In genomic region chr15:23304800-23305199, GRCh38 we compare ENCODE assay signal across 11 cellular contexts. TPM values are rescaled to one million over a fixed set of nuclear protein-coding genes. Genes with fewer than 3 reads are reported as not detected.
DNase-seq lines count a peak whose midpoint lies in the region; ATAC-seq, FAIRE-seq and TF ChIP-seq lines count a peak whose summit lies in the region.
"Not testable (repeated sequence)": the region's sequence is repeated elsewhere in the genome, so short reads cannot be mapped to it uniquely, and the experiment has no call there.
"Had no signal": no experiment of that assay in that cellular context is flagged by ENCODE, and none has a peak within 500 bp of the region (broad histone marks: within the 10 kb centered on the region; RNA-seq: fewer than 3 reads in every experiment).

No MANE protein-coding gene starts in this region.

- H3K36me3 Mint-ChIP-seq in CD4-positive, alpha-beta memory T cell: peaks cover 4 to 15% of the 10 kb centered on the region in 2 donors
- H3K36me3 Mint-ChIP-seq in T-helper 17 cell (ENCODE audit: low read depth): not testable (repeated sequence)
- peaks cover 18% of the 10 kb centered on the region for H3K36me3 Mint-ChIP-seq in activated naive CD8-positive, alpha-beta T cell treated with anti-CD3 and anti-CD28 coated beads for 36 hours
- peaks cover 17% of the 10 kb centered on the region for H3K36me3 Mint-ChIP-seq in effector memory CD8-positive, alpha-beta T cell (ENCODE audit: insufficient read depth)
- peaks cover 14% of the 10 kb centered on the region for H3K36me3 Mint-ChIP-seq in neural progenitor cell

- peak overlapping the region; percentile 60 for H3K9ac ChIP-seq in keratinocyte (ENCODE audit: control insufficient read depth, extremely low read depth, insufficient read depth, low read length)
- not testable (repeated sequence) for H3K9ac ChIP-seq in neural progenitor cell

- not testable (repeated sequence) for DNase-seq in CD4-positive, alpha-beta memory T cell; T-helper 17 cell; activated naive CD8-positive, alpha-beta T cell treated with anti-CD3 and anti-CD28 coated beads for 36 hours; effector memory CD8-positive, alpha-beta T cell; keratinocyte (ENCODE audit: low read depth, low spot score); neural progenitor cell (ENCODE audit: low spot score); tibial artery
- DNase-seq in HuH-7.5 (ENCODE audit: low spot score): peak; percentile 7

- not testable (repeated sequence) for H4K20me1 ChIP-seq in keratinocyte (ENCODE audit: control insufficient read depth, extremely low read depth, insufficient read depth, low read length); neural progenitor cell (ENCODE audit: low read depth)

- not testable (repeated sequence) for H3K9me3 ChIP-seq in CD4-positive, alpha-beta memory T cell (ENCODE audit: control insufficient read depth in 1 of 2, low read length in 2 of 2); T-helper 17 cell (ENCODE audit: control insufficient read depth, low read length, poor library complexity, severe bottlenecking); keratinocyte (ENCODE audit: control insufficient read depth, low read depth, low read length); neural progenitor cell (ENCODE audit: low read depth); tibial artery

- intact Hi-C loops in CD4-positive, alpha-beta memory T cell (cut with micrococcal nuclease); tibial artery (cut with DNase I; ENCODE audit: low total_unique reads): not testable (repeated sequence)

- POLR2A ChIA-PET in CD4-positive, alpha-beta memory T cell (lab: Charles Lee; ENCODE audit: partially characterized antibody): not testable (repeated sequence)

- H3K4me3 Mint-ChIP-seq in CD4-positive, alpha-beta memory T cell: peak overlapping the region; percentile 70 to 93 (median 90)
- H3K4me3 Mint-ChIP-seq in T-helper 17 cell: peak overlapping the region; percentile 94
- H3K4me3 Mint-ChIP-seq in activated naive CD8-positive, alpha-beta T cell treated with anti-CD3 and anti-CD28 coated beads for 36 hours: peak overlapping the region; percentile 93
- peak overlapping the region; percentile 90 to 91 for H3K4me3 Mint-ChIP-seq in effector memory CD8-positive, alpha-beta T cell
- H3K4me3 Mint-ChIP-seq in neural progenitor cell: peak overlapping the region; percentile 91

- not testable (repeated sequence) for H3K36me3 ChIP-seq in CD4-positive, alpha-beta memory T cell (ENCODE audit: insufficient read depth, low read length); keratinocyte (ENCODE audit: control insufficient read depth in 2 of 2, extremely low read depth in 1 of 2, insufficient read depth in 2 of 2, low read length in 2 of 2); neural progenitor cell
- peaks cover 19 to 36% (median 20%) of the 10 kb centered on the region in 3 donors for H3K36me3 ChIP-seq in tibial artery

- H3K79me2 ChIP-seq in keratinocyte (ENCODE audit: control insufficient read depth, insufficient read depth, low read length): peaks cover 33% of the 10 kb centered on the region
- peaks cover 10% of the 10 kb centered on the region for H3K79me2 ChIP-seq in neural progenitor cell (ENCODE audit: low read depth)

- H3K27me3 ChIP-seq in CD4-positive, alpha-beta memory T cell (ENCODE audit: insufficient read depth, low read length); keratinocyte (ENCODE audit: control insufficient read depth, extremely low read depth, insufficient read depth, low read length); neural progenitor cell; tibial artery: not testable (repeated sequence)

- CTCF ChIA-PET in CD4-positive, alpha-beta memory T cell (lab: Charles Lee; ENCODE audit: partially characterized antibody): not testable (repeated sequence)

- H3K9me3 Mint-ChIP-seq in CD4-positive, alpha-beta memory T cell; activated naive CD8-positive, alpha-beta T cell treated with anti-CD3 and anti-CD28 coated beads for 36 hours; effector memory CD8-positive, alpha-beta T cell; neural progenitor cell: not testable (repeated sequence)

- H3K4me1 Mint-ChIP-seq in CD4-positive, alpha-beta memory T cell: peaks cover 24 to 46% (median 28%) of the 10 kb centered on the region in 4 donors
- H3K4me1 Mint-ChIP-seq in T-helper 17 cell (peaks cover 17% of the 10 kb centered on the region), neural progenitor cell (peaks cover 18% of the 10 kb centered on the region)
- H3K4me1 Mint-ChIP-seq in activated naive CD8-positive, alpha-beta T cell treated with anti-CD3 and anti-CD28 coated beads for 36 hours: peaks cover 13% of the 10 kb centered on the region
- peaks cover 32 to 33% of the 10 kb centered on the region in 2 donors for H3K4me1 Mint-ChIP-seq in effector memory CD8-positive, alpha-beta T cell (ENCODE audit: low read depth in 2 of 2)

- not testable (repeated sequence) for H3K27ac ChIP-seq in CD4-positive, alpha-beta memory T cell (ENCODE audit: low read depth, low read length); keratinocyte (ENCODE audit: control insufficient read depth, insufficient read depth, low read length); neural progenitor cell
- peak overlapping the region in 1 of 2 donors; percentile 65 for H3K27ac ChIP-seq in tibial artery

- dilution Hi-C loops in keratinocyte (cut with MboI; ENCODE audit: extremely low pct_ligation_motif_present, low sequenced_read_pairs): not testable (repeated sequence)

- H3K4me2 ChIP-seq in keratinocyte (ENCODE audit: control insufficient read depth, extremely low read depth, insufficient read depth, low read depth, low read length): peak overlapping the region; percentile 66
- peak overlapping the region; percentile 15 for H3K4me2 ChIP-seq in neural progenitor cell

- not testable (repeated sequence) for H3K4me3 ChIP-seq in CD4-positive, alpha-beta memory T cell (ENCODE audit: low read length in 2 of 2)
- peak overlapping the region; percentile 33 to 72 (median 49) for H3K4me3 ChIP-seq in keratinocyte (ENCODE audit: control insufficient read depth in 2 of 3, extremely low read depth in 1 of 3, insufficient read depth in 2 of 3, low read depth in 1 of 3, low read length in 3 of 3)
- H3K4me3 ChIP-seq in neural progenitor cell: peak overlapping the region; percentile 54
- peak overlapping the region; percentile 54 to 55 for H3K4me3 ChIP-seq in tibial artery

- ATAC-seq in T-helper 17 cell; effector memory CD8-positive, alpha-beta T cell (replicated peaks): not testable (repeated sequence)

- not testable (repeated sequence) for H3K9me1 ChIP-seq in keratinocyte (ENCODE audit: control insufficient read depth, extremely low read depth, insufficient read depth, low read length)

- not testable (repeated sequence) for FAIRE-seq in keratinocyte (lab: Jason Lieb, UNC)

- peak overlapping the region in 5 of 7 donors; percentile 41 to 96 (median 72) for H3K27ac Mint-ChIP-seq in CD4-positive, alpha-beta memory T cell
- peak overlapping the region; percentile 88 for H3K27ac Mint-ChIP-seq in T-helper 17 cell
- H3K27ac Mint-ChIP-seq in activated naive CD8-positive, alpha-beta T cell treated with anti-CD3 and anti-CD28 coated beads for 36 hours: peak overlapping the region; percentile 28
- peak overlapping the region; percentile 85 to 93 for H3K27ac Mint-ChIP-seq in effector memory CD8-positive, alpha-beta T cell
- not testable (repeated sequence) for H3K27ac Mint-ChIP-seq in neural progenitor cell

- H3F3A ChIP-seq in neural progenitor cell (ENCODE audit: low read depth): not testable (repeated sequence)

- TF ChIP-seq CTCF in keratinocyte (optimal IDR thresholded peaks at IDR 0.05 in 1 of 3, IDR thresholded peaks at IDR 0.05 in 1 of 3, conservative IDR thresholded peaks at IDR 0.05 in 1 of 3; ENCODE audit: extremely low read depth in 1 of 3, insufficient read depth in 2 of 3, low read length in 3 of 3); neural progenitor cell (IDR thresholded peaks at IDR 0.05); tibial artery (IDR thresholded peaks at IDR 0.05): not testable (repeated sequence)

- H3K4me1 ChIP-seq in CD4-positive, alpha-beta memory T cell (ENCODE audit: insufficient read depth, low read length): peaks cover 19% of the 10 kb centered on the region
- H3K4me1 ChIP-seq in keratinocyte (ENCODE audit: control insufficient read depth, extremely low read depth, insufficient read depth, low read length); neural progenitor cell: not testable (repeated sequence)
- H3K4me1 ChIP-seq in tibial artery: peaks cover 0 to 23% (median 11%) of the 10 kb centered on the region in 4 donors

- not testable (repeated sequence) for H3K27me3 Mint-ChIP-seq in CD4-positive, alpha-beta memory T cell; T-helper 17 cell; activated naive CD8-positive, alpha-beta T cell treated with anti-CD3 and anti-CD28 coated beads for 36 hours; effector memory CD8-positive, alpha-beta T cell; neural progenitor cell (ENCODE audit: insufficient read depth, low read depth)

- H2AFZ ChIP-seq in keratinocyte (ENCODE audit: control insufficient read depth, low read length); neural progenitor cell (replicated peaks): not testable (repeated sequence)

RNA-seq across cellular contexts. Expression of gene GOLGA6L26, which starts 29.2 kb away (rescaled TPM):
- total RNA-seq in CD4-positive, alpha-beta memory T cell: not detected
- not detected for polyA plus RNA-seq in CD4-positive, alpha-beta memory T cell
- not detected for total RNA-seq in T-helper 17 cell
- not detected for total RNA-seq in activated naive CD8-positive, alpha-beta T cell treated with anti-CD3 and anti-CD28 coated beads for 36 hours
- not detected in 3 replicates for polyA plus RNA-seq in keratinocyte
- polyA plus RNA-seq in keratinocyte (2011; ENCODE audit: low read depth): not detected
- polyA plus RNA-seq in keratinocyte (2011; cell fraction: cytosol; rRNA removed): not detected in 2 replicates
- polyA plus RNA-seq in keratinocyte (2011; cell fraction: nucleus; rRNA removed): not detected in 2 replicates
- not detected in 2 replicates for polyA plus RNA-seq in keratinocyte (2012; ENCODE audit: low replicate concordance)
- not detected in 3 replicates for polyA minus RNA-seq in keratinocyte
- polyA minus RNA-seq in keratinocyte (2011; cell fraction: cytosol; rRNA and poly(A)+ RNA removed): not detected
- polyA minus RNA-seq in keratinocyte (2011; cell fraction: nucleus; rRNA and poly(A)+ RNA removed): not detected in 2 replicates
- total RNA-seq in neural progenitor cell (ENCODE audit: low replicate concordance): not detected in 2 replicates
- total RNA-seq: HT1080, left ventricle myocardium superior, SJCRH30 had no signal

RNA-seq across cellular contexts. Expression of gene GOLGA8S, which starts 49.7 kb away (rescaled TPM):
- total RNA-seq in CD4-positive, alpha-beta memory T cell: under 1 TPM; 0.30 to 0.35 TPM
- polyA plus RNA-seq in CD4-positive, alpha-beta memory T cell: not detected
- total RNA-seq in T-helper 17 cell (under 1 TPM; 0.07 to 0.21 TPM), neural progenitor cell (ENCODE audit: low replicate concordance) (not detected in 2 replicates)
- total RNA-seq in activated naive CD8-positive, alpha-beta T cell treated with anti-CD3 and anti-CD28 coated beads for 36 hours: under 1 TPM in 1 of 2 experiments, not detected in 1; 0.18 TPM
- 0.01 TPM in 1 of 3 replicates, not detected in the others for polyA plus RNA-seq in keratinocyte
- not detected for polyA plus RNA-seq in keratinocyte (2011; ENCODE audit: low read depth)
- polyA plus RNA-seq in keratinocyte (2011; cell fraction: cytosol; rRNA removed): not detected in 2 replicates
- polyA plus RNA-seq in keratinocyte (2011; cell fraction: nucleus; rRNA removed): 0.03 and 0.05 TPM in 2 replicates
- not detected in 2 replicates for polyA plus RNA-seq in keratinocyte (2012; ENCODE audit: low replicate concordance)
- polyA minus RNA-seq in keratinocyte: not detected in 3 replicates
- polyA minus RNA-seq in keratinocyte (2011; cell fraction: cytosol; rRNA and poly(A)+ RNA removed): not detected
- not detected in 2 replicates for polyA minus RNA-seq in keratinocyte (2011; cell fraction: nucleus; rRNA and poly(A)+ RNA removed)
- total RNA-seq: HT1080 had no signal
